In genomic region chr16:82061861-82062525, GRCh38 we compare ENCODE assay signal across 8 cellular contexts. TPM values are rescaled to one million over a fixed set of nuclear protein-coding genes. Genes with fewer than 3 reads are reported as not detected.
DNase-seq lines count a peak whose midpoint lies in the region; ATAC-seq, FAIRE-seq and TF ChIP-seq lines count a peak whose summit lies in the region.

No MANE protein-coding gene starts in this region.

- no peaks in the 10 kb centered on the region for H3K4me1 Mint-ChIP-seq in activated CD8-positive, alpha-beta T cell treated with anti-CD3 and anti-CD28 coated beads, Interleukin-2, amount 10 ng/mL, durations not matched to agents 7 days and 5 days (ENCODE audit: low read depth)

- H3K9me3 Mint-ChIP-seq in activated CD8-positive, alpha-beta T cell treated with anti-CD3 and anti-CD28 coated beads, Interleukin-2, amount 10 ng/mL, durations not matched to agents 7 days and 5 days (ENCODE audit: insufficient read depth) = no peaks in the 10 kb centered on the region

- peaks cover 3% of the 10 kb centered on the region for H3K27me3 Mint-ChIP-seq in activated CD8-positive, alpha-beta T cell treated with anti-CD3 and anti-CD28 coated beads, Interleukin-2, amount 10 ng/mL, durations not matched to agents 7 days and 5 days (ENCODE audit: low read depth)

- H3K9ac ChIP-seq in HepG2 (ENCODE audit: insufficient read depth, low read depth, low read length) = no peak overlapping the region

- peak overlapping the region in 1 of 3 experiments; percentile 2; a peak in 1 of 6 replicates for H3K4me3 ChIP-seq in HepG2 (replicated peaks in 1 of 3; ENCODE audit: insufficient read depth in 1 of 3, low read depth in 2 of 3, low read length in 3 of 3)

- H3K4me1 ChIP-seq in HepG2 (ENCODE audit: insufficient read depth, low read length) = peaks cover 93% of the 10 kb centered on the region

- CTCF ChIA-PET in activated CD8-positive, alpha-beta T cell treated with anti-CD3 and anti-CD28 coated beads, Interleukin-2, amount 10 ng/mL, durations not matched to agents 7 days and 5 days (lab: Charles Lee) = interaction anchor here (0.8 to 2.4 kb wide), 10 partner anchors 8 to 172 kb away, joined by 3 to 14 read pairs (median 4); partner anchors contain the start of gene MPHOSPH6
- CTCF ChIA-PET in HepG2 (lab: Yijun Ruan, JAX; ENCODE audit: low intra/inter-chr PET ratio, low total read pairs) = interaction anchor here (1.4 to 2.2 kb wide), 2 partner anchors 27 to 30 kb away, joined by 7 to 10 read pairs; partner anchors contain the start of gene HSD17B2

- no peak for TF ChIP-seq POLR2A in HepG2 (IDR thresholded peaks at IDR 0.05; ENCODE audit: insufficient read depth in 1 of 2, low read depth in 2 of 2, low read length in 2 of 2)

- H3K27me3 ChIP-seq in HepG2 (ENCODE audit: control insufficient read depth in 1 of 2, insufficient read depth in 2 of 2, low read length in 2 of 2) = no peaks in the 10 kb centered on the region

- intact Hi-C loops in HepG2 (cut with micrococcal nuclease; ENCODE audit: unreplicated experiment) = loop anchor here (2.0 kb wide), 1 partner anchor 27 kb away; the partner anchor contains the start of gene HSD17B2

- H4K20me1 ChIP-seq in HepG2 (ENCODE audit: insufficient read depth, low read length) = no peaks in the 10 kb centered on the region

- TF ChIP-seq EP300 in HepG2 (IDR thresholded peaks at IDR 0.05; ENCODE audit: low read depth in 2 of 2, low read length in 2 of 2) = no peak
- TF ChIP-seq EP300 in HepG2 (CRISPR knock-in tag; IDR thresholded peaks at IDR 0.05; ENCODE audit: borderline replicate concordance) = no peak

- H3K27ac Mint-ChIP-seq in activated CD8-positive, alpha-beta T cell treated with anti-CD3 and anti-CD28 coated beads, Interleukin-2, amount 10 ng/mL, durations not matched to agents 7 days and 5 days = no peak overlapping the region

- FAIRE-seq in HepG2 (lab: Jason Lieb, UNC) = peak; percentile 48

- in situ Hi-C loops in HepG2 (cut with HindIII; ENCODE audit: extremely low pct_ligation_motif_present, low pct_unique_long_range_greater_than_20kb) = no loop called here

- no peaks in the 10 kb centered on the region for H3K9me3 ChIP-seq in HepG2 (ENCODE audit: low read length)

- 78% methylated on average over 5 of the region's 5 CpGs for WGBS in HepG2 (ENCODE audit: low lambda C conversion rate)

- peak; percentile 58 for TF ChIP-seq CTCF in HepG2 (CRISPR knock-in tag; IDR thresholded peaks at IDR 0.05)

- no peaks in the 10 kb centered on the region; a peak in 1 of 5 replicates for H3K36me3 ChIP-seq in HepG2 (replicated peaks in 1 of 2; ENCODE audit: control insufficient read depth in 1 of 2, insufficient read depth in 2 of 2, low read length in 2 of 2)

- H3K4me2 ChIP-seq in HepG2 (ENCODE audit: low read depth, low read length) = peak overlapping the region; percentile 26

- H2AFZ ChIP-seq in HepG2 (ENCODE audit: low read length) = no peak overlapping the region

- peaks cover 35% of the 10 kb centered on the region for H3K79me2 ChIP-seq in HepG2 (ENCODE audit: insufficient read depth, low read length)

- H3K36me3 Mint-ChIP-seq in activated CD8-positive, alpha-beta T cell treated with anti-CD3 and anti-CD28 coated beads, Interleukin-2, amount 10 ng/mL, durations not matched to agents 7 days and 5 days (ENCODE audit: low read depth) = no peaks in the 10 kb centered on the region

- H3K4me3 Mint-ChIP-seq in activated CD8-positive, alpha-beta T cell treated with anti-CD3 and anti-CD28 coated beads, Interleukin-2, amount 10 ng/mL, durations not matched to agents 7 days and 5 days = no peak overlapping the region

- DNase-seq in COLO829 (ENCODE audit: low spot score) (peak; percentile 29), HK-2 (ENCODE audit: unreplicated experiment) (peak; percentile 6), HepG2 (ENCODE audit: low spot score) (no peak), NCI-H1105 (lab: John Stamatoyannopoulos, UW) (no peak)
- peak; percentile 40 for DNase-seq in activated CD8-positive, alpha-beta T cell treated with anti-CD3 and anti-CD28 coated beads, Interleukin-2, amount 10 ng/mL, durations not matched to agents 7 days and 5 days

- POLR2A ChIA-PET in activated CD8-positive, alpha-beta T cell treated with anti-CD3 and anti-CD28 coated beads, Interleukin-2, amount 10 ng/mL, durations not matched to agents 7 days and 5 days (lab: Charles Lee) = interaction anchor here (0.5 kb wide), 1 partner anchor 66 kb away, joined by 3 read pairs; no protein-coding TSS in a partner anchor
- POLR2A ChIA-PET in HepG2 (lab: Yijun Ruan, JAX) = interaction anchor here (1.0 to 3.3 kb wide), 5 partner anchors 19 to 168 kb away, joined by 3 to 13 read pairs (median 3); partner anchors contain the start of genes HSD17B2 and MPHOSPH6

- no TSS peak for BruUV-seq in HepG2 (replicated peaks; lab: Mats Ljungman, UMichigan)

- peak overlapping the region; percentile 54 for H3K27ac ChIP-seq in HepG2 (ENCODE audit: extremely low read length, insufficient read depth, low read length)

- no peak for ATAC-seq in activated CD8-positive, alpha-beta T cell treated with anti-CD3 and anti-CD28 coated beads, Interleukin-2, amount 10 ng/mL, durations not matched to agents 7 days and 5 days
- ATAC-seq in HepG2 (peak; percentile 15; the same call in 2 of the 3 replicates), GM18498 (IDR thresholded peaks at IDR 0.05; ENCODE audit: unreplicated experiment) (no peak), HG03095 (IDR thresholded peaks at IDR 0.05; ENCODE audit: unreplicated experiment) (no peak), HG03159 (IDR thresholded peaks at IDR 0.05; ENCODE audit: unreplicated experiment) (no peak)

- TF ChIP-seq RAD21 in HepG2 (CRISPR knock-in tag; IDR thresholded peaks at IDR 0.05) = peak; percentile 36; the same call in 1 of the 2 replicates

TF ChIP-seq in HepG2, 621 proteins besides CTCF, POLR2A, EP300 and RAD21 (continues in another document):
- no peak for TF ChIP-seq RBAK (CRISPR knock-in tag; IDR thresholded peaks at IDR 0.05)

RNA-seq across cellular contexts. Expression of gene HSD17B2, which starts 26.9 kb away (rescaled TPM):
- not detected for total RNA-seq in activated CD8-positive, alpha-beta T cell treated with anti-CD3 and anti-CD28 coated beads, Interleukin-2, amount 10 ng/mL, durations not matched to agents 7 days and 5 days
- 20.4 and 26.3 TPM in 2 replicates for total RNA-seq in HepG2 (2016; rRNA removed; fragmentation: Illumina TruSeq; extraction: Trizol)
- 8.1 and 10.8 TPM in 2 replicates for total RNA-seq in HepG2 (2016; cell fraction: cytosol; rRNA removed; fragmentation: Illumina TruSeq; extraction: Trizol; ENCODE audit: low read depth)
- 17.1 and 26.5 TPM in 2 replicates for total RNA-seq in HepG2 (2016; cell fraction: insoluble cytoplasmic fraction; rRNA removed; fragmentation: Illumina TruSeq; extraction: Trizol)
- total RNA-seq in HepG2 (2016; cell fraction: membrane; rRNA removed; fragmentation: Illumina TruSeq; extraction: Trizol) = 14.2 and 15.4 TPM in 2 replicates
- total RNA-seq in HepG2 (2016; cell fraction: nucleus; rRNA removed; fragmentation: Illumina TruSeq; extraction: Trizol) = 20.3 and 26.6 TPM in 2 replicates
- 69.3 and 70.7 TPM in 2 replicates for polyA plus RNA-seq in HepG2 (2011; rRNA removed)
- polyA plus RNA-seq in HepG2 (2011; cell fraction: cytosol; rRNA removed) = 63.0 and 86.7 TPM in 2 replicates
- 25.9 and 29.8 TPM in 2 replicates for polyA plus RNA-seq in HepG2 (2011; cell fraction: nucleus; rRNA removed)
- polyA plus RNA-seq in HepG2 (2012) = 99.3 and 106 TPM in 2 replicates
- 10.6 and 11.5 TPM in 2 replicates for polyA plus RNA-seq in HepG2 (2016; cell fraction: cytosol; fragmentation: Illumina TruSeq; extraction: Trizol; ENCODE audit: low read depth)
- polyA plus RNA-seq in HepG2 (2016; cell fraction: insoluble cytoplasmic fraction; fragmentation: Illumina TruSeq; extraction: Trizol; ENCODE audit: low read depth) = 19.6 and 20.2 TPM in 2 replicates
- 13.1 and 14.3 TPM in 2 replicates for polyA plus RNA-seq in HepG2 (2016; cell fraction: membrane; fragmentation: Illumina TruSeq; extraction: Trizol; ENCODE audit: low read depth)
- polyA plus RNA-seq in HepG2 (2016; cell fraction: nucleus; fragmentation: Illumina TruSeq; extraction: Trizol; ENCODE audit: insufficient read depth, low read depth) = 30.1 and 31.0 TPM in 2 replicates
- polyA minus RNA-seq in HepG2 (2011; rRNA and poly(A)+ RNA removed; ENCODE audit: low replicate concordance) = 150 TPM in 1 of 2 replicates, not detected in the other
- polyA minus RNA-seq in HepG2 (2011; cell fraction: cytosol; rRNA and poly(A)+ RNA removed) = 38.6 and 54.8 TPM in 2 replicates
- 77.4 and 89.1 TPM in 2 replicates for polyA minus RNA-seq in HepG2 (2011; cell fraction: nucleus; rRNA and poly(A)+ RNA removed)

RNA-seq across cellular contexts. Expression of gene SDR42E1, which starts 50.7 kb away (rescaled TPM):
- total RNA-seq in activated CD8-positive, alpha-beta T cell treated with anti-CD3 and anti-CD28 coated beads, Interleukin-2, amount 10 ng/mL, durations not matched to agents 7 days and 5 days = 10 to 100 TPM; 12.0 to 12.4 TPM
- 0.01 and 0.13 TPM in 2 replicates for total RNA-seq in HepG2 (2016; rRNA removed; fragmentation: Illumina TruSeq; extraction: Trizol)
- not detected in 2 replicates for total RNA-seq in HepG2 (2016; cell fraction: cytosol; rRNA removed; fragmentation: Illumina TruSeq; extraction: Trizol; ENCODE audit: low read depth)
- 0.09 and 0.39 TPM in 2 replicates for total RNA-seq in HepG2 (2016; cell fraction: insoluble cytoplasmic fraction; rRNA removed; fragmentation: Illumina TruSeq; extraction: Trizol)
- total RNA-seq in HepG2 (2016; cell fraction: membrane; rRNA removed; fragmentation: Illumina TruSeq; extraction: Trizol) = under 0.01 and 0.09 TPM in 2 replicates
- total RNA-seq in HepG2 (2016; cell fraction: nucleus; rRNA removed; fragmentation: Illumina TruSeq; extraction: Trizol) = 0.03 TPM in 1 of 2 replicates, not detected in the other
- 0.01 TPM in 1 of 2 replicates, not detected in the other for polyA plus RNA-seq in HepG2 (2011; rRNA removed)
- polyA plus RNA-seq in HepG2 (2011; cell fraction: cytosol; rRNA removed) = under 0.01 TPM in 1 of 2 replicates, not detected in the other
- polyA plus RNA-seq in HepG2 (2011; cell fraction: nucleus; rRNA removed) = 0.02 TPM in 2 replicates
- polyA plus RNA-seq in HepG2 (2012) = 0.01 TPM in 1 of 2 replicates, not detected in the other
- not detected in 2 replicates for polyA plus RNA-seq in HepG2 (2016; cell fraction: cytosol; fragmentation: Illumina TruSeq; extraction: Trizol; ENCODE audit: low read depth)
- 0.11 TPM in 2 replicates for polyA plus RNA-seq in HepG2 (2016; cell fraction: insoluble cytoplasmic fraction; fragmentation: Illumina TruSeq; extraction: Trizol; ENCODE audit: low read depth)
- 0.07 TPM in 1 of 2 replicates, not detected in the other for polyA plus RNA-seq in HepG2 (2016; cell fraction: membrane; fragmentation: Illumina TruSeq; extraction: Trizol; ENCODE audit: low read depth)
- polyA plus RNA-seq in HepG2 (2016; cell fraction: nucleus; fragmentation: Illumina TruSeq; extraction: Trizol; ENCODE audit: insufficient read depth, low read depth) = not detected in 2 replicates
- polyA minus RNA-seq in HepG2 (2011; rRNA and poly(A)+ RNA removed; ENCODE audit: low replicate concordance) = not detected in 2 replicates
- not detected in 2 replicates for polyA minus RNA-seq in HepG2 (2011; cell fraction: cytosol; rRNA and poly(A)+ RNA removed)
- polyA minus RNA-seq in HepG2 (2011; cell fraction: nucleus; rRNA and poly(A)+ RNA removed) = not detected in 2 replicates

Comparison
In these comparisons a context has a peak if more than half of its experiments do, and no peak if none do; other contexts are left out.
1. DNase-seq: peak in COLO829 (single experiment), HK-2 (single experiment) and activated CD8-positive, alpha-beta T cell treated with anti-CD3 and anti-CD28 coated beads, Interleukin-2, amount 10 ng/mL, durations not matched to agents 7 days and 5 days (single experiment); none in HepG2 (single experiment) and NCI-H1105 (single experiment).
2. RNA of gene HSD17B2, which starts 26.9 kb away (total RNA-seq): 8.1 to 26.6 TPM in HepG2; not detected in activated CD8-positive, alpha-beta T cell treated with anti-CD3 and anti-CD28 coated beads, Interleukin-2, amount 10 ng/mL, durations not matched to agents 7 days and 5 days; every median in the first group is over 4 times any median in the second.
3. RNA of gene SDR42E1, which starts 50.7 kb away (total RNA-seq): 12.0 to 12.4 TPM in activated CD8-positive, alpha-beta T cell treated with anti-CD3 and anti-CD28 coated beads, Interleukin-2, amount 10 ng/mL, durations not matched to agents 7 days and 5 days; under 0.01 to 0.39 TPM in HepG2; every median in the first group is over 4 times any median in the second.